Comparison of ENCODE assay signal across 8 cellular contexts in genomic region chrX:41010188-41010846, GRCh38.
DNase-seq lines count a peak whose midpoint lies in the region; ATAC-seq, FAIRE-seq and TF ChIP-seq lines count a peak whose summit lies in the region.

No MANE protein-coding gene starts in this region.

- no peak overlapping the region for H4K8ac ChIP-seq in H9 (replicated peaks; ENCODE audit: insufficient read length, low read depth, low read length)

- intact Hi-C loops in Right ventricle myocardium inferior (cut with DNase I), result loop anchor here (2.0 kb wide), 1 partner anchor 74 kb away; the partner anchor contains the start of gene USP9X
- intact Hi-C loops in pancreas (cut with DNase I), result no loop called here

- no peak overlapping the region for H3K18ac ChIP-seq in H9 (ENCODE audit: insufficient read length, low read depth, low read length)

- H4K20me1 ChIP-seq in H9 (ENCODE audit: control insufficient read depth, insufficient read depth, insufficient read length), result no peaks in the 10 kb centered on the region
- no peaks in the 10 kb centered on the region for H4K20me1 ChIP-seq in SK-N-SH (ENCODE audit: insufficient read depth)

- no peak overlapping the region for H2AFZ ChIP-seq in H9 (ENCODE audit: low read length)
- H2AFZ ChIP-seq in SK-N-SH (ENCODE audit: low read depth), result peak overlapping the region; percentile 93

- no peak overlapping the region for H3K23ac ChIP-seq in H9 (ENCODE audit: insufficient read length, low read depth, low read length)

- no peak overlapping the region for H2BK120ac ChIP-seq in H9 (ENCODE audit: low read depth, low read length, poor library complexity, severe bottlenecking)

- H2BK20ac ChIP-seq in H9 (ENCODE audit: low read depth, low read length, poor library complexity, severe bottlenecking), result no peak overlapping the region

- H3T11ph ChIP-seq in H9 (ENCODE audit: low read length), result no peak overlapping the region

- no peaks in the 10 kb centered on the region for H3K79me1 ChIP-seq in H9 (ENCODE audit: insufficient read depth, low read depth, low read length, poor library complexity, severe bottlenecking)

- no peak overlapping the region for H2AK5ac ChIP-seq in H9 (ENCODE audit: insufficient read length, low read length)

- H3F3A ChIP-seq in SK-N-SH (replicated peaks; ENCODE audit: insufficient read depth), result no peaks in the 10 kb centered on the region

- H3K4ac ChIP-seq in H9 (ENCODE audit: low read depth, low read length), result no peak overlapping the region

- H3K4me3 Mint-ChIP-seq in H9 (no peak overlapping the region), type B pancreatic cell (peak overlapping the region; percentile 23)

- H3K9ac ChIP-seq in H9 (ENCODE audit: extremely low read depth, insufficient read length, low read length) (no peak overlapping the region), SK-N-SH (peak overlapping the region; percentile 26; the same call in 1 of the 2 replicates)

- H3K27me3 ChIP-seq in AG04450 (ENCODE audit: control insufficient read depth, insufficient read depth, low read length) (no peaks in the 10 kb centered on the region), H9 (ENCODE audit: insufficient read depth, low read length) (no peaks in the 10 kb centered on the region), SK-N-SH (ENCODE audit: insufficient read depth) (peaks cover 8% of the 10 kb centered on the region; the same call in 1 of the 2 replicates), pancreas (no peaks in the 10 kb centered on the region)

- peak overlapping the region; percentile 41 for H3K4me3 ChIP-seq in AG04450 (ENCODE audit: low read depth, low read length)
- peak overlapping the region; percentile 12 to 25; a peak in 1 of 4 replicates for H3K4me3 ChIP-seq in SK-N-SH (ENCODE audit: low read depth in 2 of 2, low read length in 1 of 2)
- peak overlapping the region in 2 of 4 donors; percentile 8 to 28 for H3K4me3 ChIP-seq in pancreas

- FAIRE-seq in pancreas (lab: Jason Lieb, UNC), result peak; percentile 43

- H3K27ac Mint-ChIP-seq in H9 (peak overlapping the region in 2 of 3 experiments; percentile 25 to 76; a peak in 2 of 7 replicates), type B pancreatic cell (peak overlapping the region; percentile 16)

- no peak overlapping the region; the same call in 1 of the 2 replicates for H3K14ac ChIP-seq in H9 (ENCODE audit: insufficient read depth, low read length)

- H3K36me3 Mint-ChIP-seq in H9 (ENCODE audit: insufficient read depth in 1 of 3, low read depth in 3 of 3) (peaks cover 0 to 9% (median 2%) of the 10 kb centered on the region in 3 experiments; a peak in 3 of 7 replicates), type B pancreatic cell (no peaks in the 10 kb centered on the region)

- no peaks in the 10 kb centered on the region for H3K79me2 ChIP-seq in H9 (ENCODE audit: insufficient read depth, low read length)
- H3K79me2 ChIP-seq in SK-N-SH (ENCODE audit: insufficient read depth), result no peaks in the 10 kb centered on the region

- DNase-seq in AG04450 (ENCODE audit: low read depth, low spot score) (peak; percentile 63), H9 (peak; percentile 85), SK-N-SH (peak; percentile 65), Right ventricle myocardium inferior (ENCODE audit: missing footprints) (peak; percentile 86), pancreas (peak; percentile 67 to 87 (median 84)), type B pancreatic cell (ENCODE audit: extremely low spot score, unreplicated experiment) (no peak), mesenteric fat pad (ENCODE audit: low spot score) (no peak)
- DNase-seq in activated naive CD8-positive, alpha-beta T cell treated with anti-CD3 and anti-CD28 coated beads, Interleukin-2, amount 50 U/mL, for 16 hours (ENCODE audit: low read depth, low spot score), result peak; percentile 1

- no peak overlapping the region for H3K56ac ChIP-seq in H9 (ENCODE audit: insufficient read length, low read depth, low read length)

- H3K23me2 ChIP-seq in H9 (ENCODE audit: insufficient read length, low read depth, low read length, poor library complexity, severe bottlenecking), result no peaks in the 10 kb centered on the region

- H3K4me1 Mint-ChIP-seq in H9 (peaks cover 11 to 18% of the 10 kb centered on the region in 2 experiments), type B pancreatic cell (ENCODE audit: unreplicated experiment) (peaks cover 3% of the 10 kb centered on the region)

- CTCF ChIA-PET in AG04450 (lab: Charles Lee) (interaction anchor here (1.0 to 1.2 kb wide), 3 partner anchors 33 to 359 kb away, joined by 3 to 6 read pairs (median 3); no protein-coding TSS in a partner anchor), SK-N-SH (lab: Yijun Ruan, JAX) (no interaction called here)

- H3K4me1 ChIP-seq in H9 (ENCODE audit: insufficient read depth, low read length) (peaks cover 2% of the 10 kb centered on the region; the same call in 1 of the 2 replicates), SK-N-SH (ENCODE audit: control insufficient read depth in 1 of 2, insufficient read depth in 2 of 2, low read depth in 1 of 2, low read length in 1 of 2) (peaks cover 0 to 7% of the 10 kb centered on the region in 2 experiments; a peak in 1 of 4 replicates), pancreas (peaks cover 0 to 6% (median 0%) of the 10 kb centered on the region in 3 donors)

- H3K9me3 Mint-ChIP-seq in H9 (peaks cover 61 to 63% of the 10 kb centered on the region in 2 experiments), type B pancreatic cell (no peaks in the 10 kb centered on the region)

- ATAC-seq in Right ventricle myocardium inferior (peak; percentile 97), pancreas (peak; percentile 91 to 97 (median 94))

- H2BK15ac ChIP-seq in H9 (ENCODE audit: low read depth, low read length), result no peak overlapping the region

- H3K4me2 ChIP-seq in H9 (ENCODE audit: insufficient read depth, insufficient read length, low read length) (no peak overlapping the region), SK-N-SH (peak overlapping the region; percentile 71)

- POLR2A ChIA-PET in AG04450 (lab: Yijun Ruan, JAX), result interaction anchor here (0.6 to 1.3 kb wide), 5 partner anchors 13 to 105 kb away, joined by 3 to 11 read pairs (median 4); partner anchors contain the start of gene USP9X
- POLR2A ChIA-PET in SK-N-SH (lab: Yijun Ruan, JAX), result interaction anchor here (0.9 to 2.0 kb wide), 2 partner anchors 8 to 75 kb away, joined by 3 to 9 read pairs; partner anchors contain the start of gene USP9X

- no peak for TF ChIP-seq EP300 in SK-N-SH (IDR thresholded peaks at IDR 0.05; ENCODE audit: borderline replicate concordance in 1 of 2, low read depth in 1 of 2, low read length in 1 of 2)

- no peak overlapping the region for H4K91ac ChIP-seq in H9 (ENCODE audit: insufficient read length, low read depth, low read length)

- H2BK12ac ChIP-seq in H9 (ENCODE audit: insufficient read length, low read depth, low read length), result no peak overlapping the region

- no peaks in the 10 kb centered on the region; the same call in 1 of the 2 replicates for H3K27me3 Mint-ChIP-seq in H9 (ENCODE audit: low read depth)
- no peaks in the 10 kb centered on the region for H3K27me3 Mint-ChIP-seq in type B pancreatic cell

- WGBS in H9 (ENCODE audit: extremely low coverage, insufficient read length, low lambda C conversion rate), result no CpG with 5 or more reads among the region's 22 CpGs
- WGBS in SK-N-SH (ENCODE audit: low lambda C conversion rate), result 22% methylated on average over 18 of the region's 22 CpGs
- WGBS in pancreas, 2 donors, result 3 to 16% methylated on average over 22 of the region's 22 CpGs

- no peaks in the 10 kb centered on the region for H3K9me2 ChIP-seq in SK-N-SH

- H3K27ac ChIP-seq in AG04450 (ENCODE audit: low read depth, low read length), result peak overlapping the region; percentile 96
- H3K27ac ChIP-seq in H9 (ENCODE audit: insufficient read length, low read depth, low read length), result peak overlapping the region; percentile 22
- H3K27ac ChIP-seq in SK-N-SH (ENCODE audit: low read depth in 2 of 2, low read length in 1 of 2), result peak overlapping the region; percentile 16 to 68
- peak overlapping the region; percentile 64 to 91 (median 82) for H3K27ac ChIP-seq in pancreas

- no peak overlapping the region for H4K5ac ChIP-seq in H9 (ENCODE audit: insufficient read length, low read depth, low read length)

- TF ChIP-seq CTCF in AG04450 (IDR thresholded peaks at IDR 0.05; ENCODE audit: low read depth, low read length), result peak; percentile 22; the same call in 1 of the 2 replicates
- peak; percentile 48; the same call in 2 of the 3 replicates for TF ChIP-seq CTCF in H9 (conservative IDR thresholded peaks at IDR 0.05)
- TF ChIP-seq CTCF in SK-N-SH (IDR thresholded peaks at IDR 0.05), result 0 out of 2 replicates have a peak, but pooled peaks have one; percentile 22
- TF ChIP-seq CTCF in pancreas (IDR thresholded peaks at IDR 0.05), result no peak
- peak; percentile 46 for TF ChIP-seq CTCF in type B pancreatic cell (conservative IDR thresholded peaks at IDR 0.05)

- H2BK5ac ChIP-seq in H9 (ENCODE audit: insufficient read length, low read length), result no peak overlapping the region

- H3K9me3 ChIP-seq in AG04450 (ENCODE audit: control insufficient read depth, insufficient read depth, low read length), result no peaks in the 10 kb centered on the region
- no peaks in the 10 kb centered on the region for H3K9me3 ChIP-seq in H9 (ENCODE audit: control insufficient read depth, low read depth, low read length)
- no peaks in the 10 kb centered on the region for H3K9me3 ChIP-seq in SK-N-SH
- H3K9me3 ChIP-seq in pancreas, result no peaks in the 10 kb centered on the region

- no peaks in the 10 kb centered on the region for H3K36me3 ChIP-seq in SK-N-SH (replicated peaks in 1 of 2; ENCODE audit: control insufficient read depth in 1 of 2, insufficient read depth in 2 of 2, low read length in 1 of 2)
- H3K36me3 ChIP-seq in pancreas, result no peaks in the 10 kb centered on the region

- TF ChIP-seq RAD21 in SK-N-SH (IDR thresholded peaks at IDR 0.05; ENCODE audit: low read length), result no peak

TF ChIP-seq in SK-N-SH, 30 proteins besides CTCF, POLR2A, EP300 and RAD21:
- TF ChIP-seq MAX (IDR thresholded peaks at IDR 0.05; ENCODE audit: low read depth) (peak; percentile 29; the same call in 1 of the 2 replicates), FOXM1 (IDR thresholded peaks at IDR 0.05; ENCODE audit: low read depth) (no peak), RFX5 (IDR thresholded peaks at IDR 0.05; ENCODE audit: low read length) (no peak)

Comparison
In these comparisons a context has a peak if more than half of its experiments do, and no peak if none do; other contexts are left out.
1. DNase-seq: peak in AG04450 (single experiment), H9 (single experiment), SK-N-SH (single experiment), activated naive CD8-positive, alpha-beta T cell treated with anti-CD3 and anti-CD28 coated beads, Interleukin-2, amount 50 U/mL, for 16 hours (single experiment), Right ventricle myocardium inferior (single experiment) and pancreas (6 of 6); none in type B pancreatic cell (single experiment) and mesenteric fat pad (single experiment).
2. H3K27ac ChIP-seq: peak in every context shown above with its lines; median percentile 96 in AG04450; 82 in pancreas; 42 in SK-N-SH; 22 in H9.
3. CTCF ChIP-seq: peak in AG04450 (single experiment), H9 (single experiment), SK-N-SH (single experiment) and type B pancreatic cell (single experiment); none in pancreas (0 of 4).